ENCODE assay signal across 13 cellular contexts in the genomic region with DNA sequence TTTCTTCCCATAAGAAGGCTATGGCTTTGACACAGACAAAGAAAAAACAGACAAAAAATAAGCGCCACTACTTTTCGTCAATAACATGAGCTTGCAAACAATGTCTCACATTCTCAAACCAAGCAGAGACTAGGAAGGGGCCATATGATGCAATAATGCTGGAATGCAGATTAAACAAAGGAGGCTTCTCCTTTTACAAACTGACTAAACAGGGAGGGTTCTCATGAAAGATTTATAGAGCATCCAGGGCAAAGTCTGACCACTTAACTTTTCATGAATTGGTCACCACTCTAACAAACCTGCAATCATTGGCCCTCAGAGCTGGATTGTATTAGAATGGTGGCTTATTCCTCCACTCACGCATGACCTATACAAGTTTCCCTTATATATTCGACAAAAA.
DNase-seq lines count a peak whose midpoint lies in the region; ATAC-seq and TF ChIP-seq lines count a peak whose summit lies in the region.
"Had no signal": no experiment of that assay in that cellular context is flagged by ENCODE, and none has a peak within 500 bp of the region (broad histone marks: within the 10 kb centered on the region; RNA-seq: fewer than 3 reads in every experiment).

No MANE protein-coding gene starts in this region.

- TF ChIP-seq CTCF in mammary epithelial cell (conservative IDR thresholded peaks at IDR 0.05 in 1 of 2, IDR thresholded peaks at IDR 0.05 in 1 of 2; ENCODE audit: extremely low read depth in 1 of 2, insufficient read depth in 1 of 2, low read depth in 1 of 2, low read length in 2 of 2) (no peak), left ventricle myocardium inferior (IDR thresholded peaks at IDR 0.05; ENCODE audit: borderline replicate concordance) (no peak)

- BruUV-seq in mammary epithelial cell (replicated peaks; lab: Mats Ljungman, UMichigan): no TSS peak

- H3K27me3 ChIP-seq in mammary epithelial cell (ENCODE audit: insufficient read depth, low read length) (no peaks in the 10 kb centered on the region), left ventricle myocardium inferior (ENCODE audit: low read depth) (no peaks in the 10 kb centered on the region)
- H3K27me3 ChIP-seq: BLaER1 treated with 17β-estradiol and CSF1 and Interleukin-3, amounts not matched to agents 10 nM and 100 nM; neutrophil had no signal

- dilution Hi-C loops in mammary epithelial cell (cut with HindIII; ENCODE audit: low sequenced_read_pairs): no loop called here

- no peak overlapping the region for H3K4me2 ChIP-seq in mammary epithelial cell (ENCODE audit: insufficient read depth, low read depth, low read length)
- H3K4me2 ChIP-seq: BLaER1 treated with 17β-estradiol and CSF1 and Interleukin-3, amounts not matched to agents 10 nM and 100 nM had no signal

- H3K27ac ChIP-seq in mammary epithelial cell (ENCODE audit: insufficient read depth, low read depth, low read length) (no peak overlapping the region), left ventricle myocardium inferior (replicated peaks) (no peak overlapping the region)
- H3K27ac ChIP-seq: BLaER1 treated with 17β-estradiol and CSF1 and Interleukin-3, amounts not matched to agents 10 nM and 100 nM; neutrophil had no signal

- H4K20me1 ChIP-seq in mammary epithelial cell (ENCODE audit: insufficient read depth, low read length): no peaks in the 10 kb centered on the region
- H4K20me1 ChIP-seq: BLaER1 treated with 17β-estradiol and CSF1 and Interleukin-3, amounts not matched to agents 10 nM and 100 nM had no signal

- H3K9me3 ChIP-seq in mammary epithelial cell (replicated peaks; ENCODE audit: insufficient read depth, low read length) (no peaks in the 10 kb centered on the region), left ventricle myocardium inferior (replicated peaks) (no peaks in the 10 kb centered on the region)
- H3K9me3 ChIP-seq: BLaER1 treated with 17β-estradiol and CSF1 and Interleukin-3, amounts not matched to agents 10 nM and 100 nM; neutrophil had no signal

- DNase-seq in Caki2 (ENCODE audit: low read depth): peak; percentile 86
- DNase-seq in M059J (ENCODE audit: low read depth): peak; percentile 75
- peak; percentile 77 for DNase-seq in mammary epithelial cell
- DNase-seq in left kidney (ENCODE audit: low read depth, low spot score): peak; percentile 80
- DNase-seq in left ventricle myocardium inferior: no peak
- DNase-seq in DMS153 treated with DMSO at 0.1 percent for 48 hours (lab: John Stamatoyannopoulos, UW; ENCODE audit: unreplicated experiment): no peak
- no peak for DNase-seq in left lobe of liver (ENCODE audit: low spot score)
- DNase-seq: GOT3, NCI-H774 had no signal

- H3K4me3 ChIP-seq in mammary epithelial cell (replicated peaks in 1 of 3; ENCODE audit: insufficient read depth in 1 of 3, low read depth in 2 of 3, low read length in 3 of 3): no peak overlapping the region
- no peak overlapping the region for H3K4me3 ChIP-seq in left ventricle myocardium inferior
- H3K4me3 ChIP-seq: BLaER1 treated with 17β-estradiol and CSF1 and Interleukin-3, amounts not matched to agents 10 nM and 100 nM had no signal

- 80% methylated on average over 4 of the region's 4 CpGs for WGBS in mammary epithelial cell (ENCODE audit: low coverage, missing lambda C conversion rate)

- intact Hi-C loops in mammary epithelial cell (cut with micrococcal nuclease): no loop called here
- intact Hi-C loops in left ventricle myocardium inferior (cut with micrococcal nuclease): no loop called here

- peaks cover 5% of the 10 kb centered on the region for H3K4me1 ChIP-seq in mammary epithelial cell (ENCODE audit: insufficient read depth, low read length)
- H3K4me1 ChIP-seq in left ventricle myocardium inferior: no peaks in the 10 kb centered on the region
- H3K4me1 ChIP-seq: BLaER1 treated with 17β-estradiol and CSF1 and Interleukin-3, amounts not matched to agents 10 nM and 100 nM had no signal

- ATAC-seq in GM21619 (IDR thresholded peaks at IDR 0.05; ENCODE audit: unreplicated experiment) (no peak), left lobe of liver (no peak)
- ATAC-seq: esophagus mucosa had no signal

- peak overlapping the region; percentile 71 for H2AFZ ChIP-seq in mammary epithelial cell (ENCODE audit: low read depth, low read length)

- in situ Hi-C loops in Caki2 (cut with HindIII; ENCODE audit: low pct_unique_long_range_greater_than_20kb, low sequenced_read_pairs) (no loop called here), mammary epithelial cell (cut with MboI; ENCODE audit: low sequenced_read_pairs in 2 of 2) (no loop called here)

- no peaks in the 10 kb centered on the region for H3K79me2 ChIP-seq in mammary epithelial cell (ENCODE audit: insufficient read depth, low read length)

- H3K36me3 ChIP-seq in mammary epithelial cell (ENCODE audit: insufficient read depth, low read length): no peaks in the 10 kb centered on the region
- no peaks in the 10 kb centered on the region for H3K36me3 ChIP-seq in left ventricle myocardium inferior
- H3K36me3 ChIP-seq: BLaER1 treated with 17β-estradiol and CSF1 and Interleukin-3, amounts not matched to agents 10 nM and 100 nM; neutrophil had no signal

- H3K9ac ChIP-seq in mammary epithelial cell (ENCODE audit: insufficient read depth, low read length): no peak overlapping the region
- H3K9ac ChIP-seq: BLaER1 treated with 17β-estradiol and CSF1 and Interleukin-3, amounts not matched to agents 10 nM and 100 nM had no signal

- CTCF ChIA-PET in mammary epithelial cell (lab: Charles Lee; ENCODE audit: low non-redundant PET): no interaction called here

Comparison
In these comparisons a context has a peak if more than half of its experiments do, and no peak if none do; other contexts are left out.
1. DNase-seq: peak in Caki2 (single experiment), M059J (single experiment), mammary epithelial cell (single experiment) and left kidney (single experiment); none in left ventricle myocardium inferior (single experiment), DMS153 treated with DMSO at 0.1 percent for 48 hours (single experiment) and left lobe of liver (single experiment).